Comparison of ENCODE assay signal across 22 cellular contexts in genomic region chr3:108940568-108941285, GRCh38. TPM values are rescaled to one million over a fixed set of nuclear protein-coding genes. Genes with fewer than 3 reads are reported as not detected.
A peak's percentile ranks its signal among the peaks of the same experiment; 100 is the strongest.
DNase-seq lines count a peak whose midpoint lies in the region; ATAC-seq, FAIRE-seq and TF ChIP-seq lines count a peak whose summit lies in the region.
"Had no signal": no experiment of that assay in that cellular context is flagged by ENCODE, and none has a peak within 500 bp of the region (broad histone marks: within the 10 kb centered on the region; RNA-seq: fewer than 3 reads in every experiment).

No MANE protein-coding gene starts in this region.

- no peaks in the 10 kb centered on the region for H3K36me3 Mint-ChIP-seq in nephron (ENCODE audit: low read depth)
- no peaks in the 10 kb centered on the region for H3K36me3 Mint-ChIP-seq in activated CD4-positive, alpha-beta T cell treated with anti-CD3 and anti-CD28 coated beads, Interleukin-2, amount 10 ng/mL, durations not matched to agents 24 days and 14 days (ENCODE audit: low read depth)
- H3K36me3 Mint-ChIP-seq: IgD-negative memory B cell had no signal

- H3K4me1 ChIP-seq in HepG2 (ENCODE audit: insufficient read depth, low read length) (no peaks in the 10 kb centered on the region), right lobe of liver (no peaks in the 10 kb centered on the region)
- H3K4me1 ChIP-seq: BLaER1 treated with 17β-estradiol and CSF1 and Interleukin-3, amounts not matched to agents 10 nM and 100 nM had no signal

- H3K79me2 ChIP-seq in HepG2 (ENCODE audit: insufficient read depth, low read length) = no peaks in the 10 kb centered on the region

- H3K9ac ChIP-seq in HepG2 (ENCODE audit: insufficient read depth, low read depth, low read length) = no peak overlapping the region
- H3K9ac ChIP-seq: BLaER1 treated with 17β-estradiol and CSF1 and Interleukin-3, amounts not matched to agents 10 nM and 100 nM had no signal

- no peak for TF ChIP-seq EP300 in HepG2 (IDR thresholded peaks at IDR 0.05; ENCODE audit: low read depth in 2 of 2, low read length in 2 of 2)
- no peak for TF ChIP-seq EP300 in HepG2 (CRISPR knock-in tag; IDR thresholded peaks at IDR 0.05; ENCODE audit: borderline replicate concordance)

- no peak for FAIRE-seq in HepG2 (lab: Jason Lieb, UNC)
- FAIRE-seq: A204.1, GM12891, H54 had no signal

- H3K36me3 ChIP-seq in HepG2 (replicated peaks in 1 of 2; ENCODE audit: control insufficient read depth in 1 of 2, insufficient read depth in 2 of 2, low read length in 2 of 2) = no peaks in the 10 kb centered on the region
- H3K36me3 ChIP-seq in right lobe of liver = no peaks in the 10 kb centered on the region
- H3K36me3 ChIP-seq: BLaER1 treated with 17β-estradiol and CSF1 and Interleukin-3, amounts not matched to agents 10 nM and 100 nM had no signal

- H3K27me3 ChIP-seq in HepG2 (ENCODE audit: control insufficient read depth in 1 of 2, insufficient read depth in 2 of 2, low read length in 2 of 2) (no peaks in the 10 kb centered on the region), right lobe of liver (no peaks in the 10 kb centered on the region)
- H3K27me3 ChIP-seq: BLaER1 treated with 17β-estradiol and CSF1 and Interleukin-3, amounts not matched to agents 10 nM and 100 nM had no signal

- ATAC-seq in HepG2 (no peak), right lobe of liver (no peak)

- no peak overlapping the region for H3K4me2 ChIP-seq in HepG2 (ENCODE audit: low read depth, low read length)
- H3K4me2 ChIP-seq: BLaER1 treated with 17β-estradiol and CSF1 and Interleukin-3, amounts not matched to agents 10 nM and 100 nM had no signal

- no TSS peak for BruUV-seq in HepG2 (replicated peaks; lab: Mats Ljungman, UMichigan)

- peaks cover 18% of the 10 kb centered on the region for H3K4me1 Mint-ChIP-seq in nephron
- no peaks in the 10 kb centered on the region for H3K4me1 Mint-ChIP-seq in activated CD4-positive, alpha-beta T cell treated with anti-CD3 and anti-CD28 coated beads, Interleukin-2, amount 10 ng/mL, durations not matched to agents 24 days and 14 days
- H3K4me1 Mint-ChIP-seq: IgD-negative memory B cell had no signal

- H3K4me3 ChIP-seq in HepG2 (replicated peaks in 1 of 3; ENCODE audit: insufficient read depth in 1 of 3, low read depth in 2 of 3, low read length in 3 of 3) (no peak overlapping the region), right lobe of liver (no peak overlapping the region), astrocyte of the cerebellum (ENCODE audit: low read depth, low read length) (no peak overlapping the region)
- H3K4me3 ChIP-seq: BLaER1 treated with 17β-estradiol and CSF1 and Interleukin-3, amounts not matched to agents 10 nM and 100 nM had no signal

- peaks cover 4% of the 10 kb centered on the region for H3K27me3 Mint-ChIP-seq in nephron (ENCODE audit: low read depth)
- peaks cover 9% of the 10 kb centered on the region for H3K27me3 Mint-ChIP-seq in activated CD4-positive, alpha-beta T cell treated with anti-CD3 and anti-CD28 coated beads, Interleukin-2, amount 10 ng/mL, durations not matched to agents 24 days and 14 days
- H3K27me3 Mint-ChIP-seq: IgD-negative memory B cell had no signal

- TF ChIP-seq POLR2A in HepG2 (IDR thresholded peaks at IDR 0.05; ENCODE audit: insufficient read depth in 1 of 2, low read depth in 2 of 2, low read length in 2 of 2) (no peak), right lobe of liver (IDR thresholded peaks at IDR 0.05) (no peak)

- 3% methylated on average over 5 of the region's 5 CpGs for WGBS in HepG2 (ENCODE audit: low lambda C conversion rate)
- 33% methylated on average over 5 of the region's 5 CpGs for WGBS in right lobe of liver (ENCODE audit: insufficient coverage, low coverage, low lambda C conversion rate, missing lambda C conversion rate)

- no peak for TF ChIP-seq RAD21 in HepG2 (CRISPR knock-in tag; IDR thresholded peaks at IDR 0.05)

- no peaks in the 10 kb centered on the region for H3K9me3 Mint-ChIP-seq in nephron
- H3K9me3 Mint-ChIP-seq in activated CD4-positive, alpha-beta T cell treated with anti-CD3 and anti-CD28 coated beads, Interleukin-2, amount 10 ng/mL, durations not matched to agents 24 days and 14 days = no peaks in the 10 kb centered on the region
- H3K9me3 Mint-ChIP-seq: IgD-negative memory B cell had no signal

- H4K20me1 ChIP-seq in HepG2 (ENCODE audit: insufficient read depth, low read length) = no peaks in the 10 kb centered on the region
- H4K20me1 ChIP-seq: BLaER1 treated with 17β-estradiol and CSF1 and Interleukin-3, amounts not matched to agents 10 nM and 100 nM had no signal

- H3K27ac Mint-ChIP-seq in nephron = peak overlapping the region in 2 of 3 experiments; percentile 69 to 71
- no peak overlapping the region for H3K27ac Mint-ChIP-seq in activated CD4-positive, alpha-beta T cell treated with anti-CD3 and anti-CD28 coated beads, Interleukin-2, amount 10 ng/mL, durations not matched to agents 24 days and 14 days
- H3K27ac Mint-ChIP-seq: HFFc6, IgD-negative memory B cell had no signal

- intact Hi-C loops in HepG2 (cut with micrococcal nuclease; ENCODE audit: unreplicated experiment) (no loop called here), right lobe of liver (cut with DNase I) (no loop called here)
- intact Hi-C loops in activated CD4-positive, alpha-beta T cell treated with anti-CD3 and anti-CD28 coated beads, Interleukin-2, amount 10 ng/mL, durations not matched to agents 24 days and 14 days (cut with micrococcal nuclease) = no loop called here

- H3K27ac ChIP-seq in HepG2 (ENCODE audit: extremely low read length, insufficient read depth, low read length) (no peak overlapping the region), right lobe of liver (no peak overlapping the region), substantia nigra (ENCODE audit: low read depth, low read length, poor library complexity, severe bottlenecking) (no peak overlapping the region)
- H3K27ac ChIP-seq: BLaER1 treated with 17β-estradiol and CSF1 and Interleukin-3, amounts not matched to agents 10 nM and 100 nM had no signal

- no peak overlapping the region for H3K4me3 Mint-ChIP-seq in nephron
- no peak overlapping the region for H3K4me3 Mint-ChIP-seq in activated CD4-positive, alpha-beta T cell treated with anti-CD3 and anti-CD28 coated beads, Interleukin-2, amount 10 ng/mL, durations not matched to agents 24 days and 14 days
- H3K4me3 Mint-ChIP-seq: HFFc6, IgD-negative memory B cell had no signal

- POLR2A ChIA-PET in HepG2 (lab: Yijun Ruan, JAX) = no interaction called here

- no peaks in the 10 kb centered on the region for H3K9me3 ChIP-seq in HepG2 (ENCODE audit: low read length)
- H3K9me3 ChIP-seq in right lobe of liver = no peaks in the 10 kb centered on the region
- H3K9me3 ChIP-seq: BLaER1 treated with 17β-estradiol and CSF1 and Interleukin-3, amounts not matched to agents 10 nM and 100 nM had no signal

- TF ChIP-seq CTCF in HepG2 (CRISPR knock-in tag; IDR thresholded peaks at IDR 0.05) (no peak), right lobe of liver (IDR thresholded peaks at IDR 0.05) (no peak), astrocyte of the cerebellum (IDR thresholded peaks at IDR 0.05; ENCODE audit: low read depth, low read length, missing control alignments) (no peak), nephron (IDR thresholded peaks at IDR 0.05; ENCODE audit: unreplicated experiment in 3 of 3) (no peak)

- H2AFZ ChIP-seq in HepG2 (ENCODE audit: low read length) = no peak overlapping the region

- in situ Hi-C loops in HepG2 (cut with HindIII; ENCODE audit: extremely low pct_ligation_motif_present, low pct_unique_long_range_greater_than_20kb) (no loop called here), astrocyte of the cerebellum (cut with HindIII; ENCODE audit: low sequenced_read_pairs) (no loop called here)

- peak; percentile 2 for DNase-seq in HepG2 (ENCODE audit: low spot score)
- DNase-seq in right lobe of liver = no peak
- DNase-seq in astrocyte of the cerebellum (ENCODE audit: low read depth) = peak; percentile 20
- DNase-seq in activated CD4-positive, alpha-beta T cell treated with anti-CD3 and anti-CD28 coated beads, Interleukin-2, amount 10 ng/mL, durations not matched to agents 24 days and 14 days = no peak
- no peak for DNase-seq in SIG-M5 treated with dmso at 0.1 percent for 504 hours (lab: John Stamatoyannopoulos, UW; ENCODE audit: unreplicated experiment)
- no peak for DNase-seq in substantia nigra (lab: John Stamatoyannopoulos, UW)
- DNase-seq: DMS 273 treated with DMSO at 0.1 percent for 48 hours, GF-D8, HFFc6, Kasumi-1, NCI-H1105 treated with DMSO at 0.1 percent for 48 hours, NCI-H1694 treated with DMSO at 0.1 percent for 48 hours, NCI-H526 treated with DMSO at 0.1 percent for 48 hours, SHP77 treated with DMSO at 0.1 percent for 48 hours had no signal

- CTCF ChIA-PET in HepG2 (lab: Yijun Ruan, JAX; ENCODE audit: low intra/inter-chr PET ratio, low total read pairs) = no interaction called here

TF ChIP-seq in HepG2, 621 proteins besides CTCF, POLR2A, EP300 and RAD21 (continues in another document):
- TF ChIP-seq FLYWCH1 (CRISPR knock-in tag; IDR thresholded peaks at IDR 0.05) (no peak), RCOR2 (CRISPR knock-in tag; IDR thresholded peaks at IDR 0.05) (no peak), XBP1 (CRISPR knock-in tag; IDR thresholded peaks at IDR 0.05) (no peak), ZMAT3 (CRISPR knock-in tag; conservative IDR thresholded peaks at IDR 0.05) (no peak)

RNA-seq across cellular contexts. Expression of gene GUCA1C, which starts 13.0 kb away (rescaled TPM):
- total RNA-seq in HepG2 (2016; rRNA removed; fragmentation: Illumina TruSeq; extraction: Trizol) (not detected in 2 replicates), right lobe of liver (not detected)
- not detected in 2 replicates for total RNA-seq in HepG2 (2016; cell fraction: cytosol; rRNA removed; fragmentation: Illumina TruSeq; extraction: Trizol; ENCODE audit: low read depth)
- not detected in 2 replicates for total RNA-seq in HepG2 (2016; cell fraction: insoluble cytoplasmic fraction; rRNA removed; fragmentation: Illumina TruSeq; extraction: Trizol)
- total RNA-seq in HepG2 (2016; cell fraction: membrane; rRNA removed; fragmentation: Illumina TruSeq; extraction: Trizol) = not detected in 2 replicates
- total RNA-seq in HepG2 (2016; cell fraction: nucleus; rRNA removed; fragmentation: Illumina TruSeq; extraction: Trizol) = not detected in 2 replicates
- not detected in 2 replicates for polyA plus RNA-seq in HepG2 (2011; rRNA removed)
- not detected in 2 replicates for polyA plus RNA-seq in HepG2 (2011; cell fraction: cytosol; rRNA removed)
- not detected in 2 replicates for polyA plus RNA-seq in HepG2 (2011; cell fraction: nucleus; rRNA removed)
- not detected in 2 replicates for polyA plus RNA-seq in HepG2 (2012)
- not detected in 2 replicates for polyA plus RNA-seq in HepG2 (2016; cell fraction: cytosol; fragmentation: Illumina TruSeq; extraction: Trizol; ENCODE audit: low read depth)
- polyA plus RNA-seq in HepG2 (2016; cell fraction: insoluble cytoplasmic fraction; fragmentation: Illumina TruSeq; extraction: Trizol; ENCODE audit: low read depth) = not detected in 2 replicates
- not detected in 2 replicates for polyA plus RNA-seq in HepG2 (2016; cell fraction: membrane; fragmentation: Illumina TruSeq; extraction: Trizol; ENCODE audit: low read depth)
- not detected in 2 replicates for polyA plus RNA-seq in HepG2 (2016; cell fraction: nucleus; fragmentation: Illumina TruSeq; extraction: Trizol; ENCODE audit: insufficient read depth, low read depth)
- not detected in 2 replicates for polyA minus RNA-seq in HepG2 (2011; rRNA and poly(A)+ RNA removed; ENCODE audit: low replicate concordance)
- polyA minus RNA-seq in HepG2 (2011; cell fraction: cytosol; rRNA and poly(A)+ RNA removed) = not detected in 2 replicates
- not detected in 2 replicates for polyA minus RNA-seq in HepG2 (2011; cell fraction: nucleus; rRNA and poly(A)+ RNA removed)
- total RNA-seq in activated CD4-positive, alpha-beta T cell treated with anti-CD3 and anti-CD28 coated beads, Interleukin-2, amount 10 ng/mL, durations not matched to agents 24 days and 14 days = not detected in 2 replicates
- total RNA-seq: HFFc6, HT-29, RPMI7951 had no signal
- polyA plus RNA-seq: IgD-negative memory B cell had no signal

Comparison
In these comparisons a context has a peak if more than half of its experiments do, and no peak if none do; other contexts are left out.
1. DNase-seq: peak in HepG2 (single experiment) and astrocyte of the cerebellum (single experiment); none in right lobe of liver (0 of 3), activated CD4-positive, alpha-beta T cell treated with anti-CD3 and anti-CD28 coated beads, Interleukin-2, amount 10 ng/mL, durations not matched to agents 24 days and 14 days (single experiment), SIG-M5 treated with dmso at 0.1 percent for 504 hours (single experiment) and substantia nigra (0 of 49).